In the genomic region with DNA sequence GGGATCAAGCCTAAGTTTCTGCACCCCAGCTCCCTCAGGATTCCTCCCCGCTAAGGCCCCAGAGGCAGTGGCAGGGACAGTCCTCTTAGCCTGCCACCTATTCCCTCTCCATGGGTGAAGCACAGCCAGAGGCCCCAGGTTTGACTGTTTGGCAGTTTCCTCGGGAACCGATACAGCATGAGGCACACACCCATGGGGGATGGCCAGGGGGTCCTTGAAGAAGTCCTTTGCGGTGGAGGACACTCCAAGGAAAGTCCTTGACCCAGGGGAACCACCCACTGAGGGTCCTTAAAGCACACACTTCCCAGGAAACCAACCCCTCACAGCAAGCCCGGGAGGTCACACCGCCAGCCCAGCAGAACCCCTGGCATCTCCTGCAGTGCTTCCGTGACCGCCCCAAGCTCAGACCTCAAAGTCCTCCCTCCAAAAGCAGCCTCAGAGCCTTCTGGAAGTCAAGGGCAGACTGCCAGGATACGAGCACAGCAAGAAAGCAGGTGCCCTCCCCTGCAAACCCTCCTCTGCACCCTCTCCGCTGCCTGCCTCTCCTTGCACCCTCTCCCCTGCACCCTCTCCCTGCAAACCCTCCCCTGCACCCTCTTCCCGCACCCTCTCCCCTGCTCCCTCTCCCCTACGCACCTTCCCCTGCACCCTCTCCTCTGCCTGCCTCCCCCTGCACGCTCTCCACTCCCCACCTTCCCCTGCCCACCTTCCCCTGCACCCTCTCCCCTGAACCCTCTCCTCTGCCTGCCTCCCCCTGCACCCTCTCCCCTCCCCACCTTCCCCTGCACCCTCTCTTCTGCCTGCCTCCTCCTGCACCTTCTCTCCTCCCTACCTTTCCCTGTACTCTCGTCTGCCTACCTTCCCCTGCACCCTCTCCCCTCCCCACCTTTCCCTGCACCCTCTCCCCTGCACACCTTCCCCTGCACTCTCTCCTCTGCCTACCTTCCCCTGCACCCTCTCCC, we compare ENCODE assay signal across 1 cellular context.
TF ChIP-seq lines count a peak whose summit lies in the region.

No MANE protein-coding gene starts in this region.

TF ChIP-seq in A549, 52 proteins besides CTCF, POLR2A, EP300 and RAD21:
- TF ChIP-seq MYC (IDR thresholded peaks at IDR 0.05; ENCODE audit: borderline replicate concordance, low read length) (no peak), HEYL (CRISPR knock-in tag; IDR thresholded peaks at IDR 0.05) (no peak), HOXB5 (CRISPR knock-in tag; IDR thresholded peaks at IDR 0.05) (no peak), SREBF2 (IDR thresholded peaks at IDR 0.05) (no peak), KDM5A (IDR thresholded peaks at IDR 0.05) (no peak), ESRRA (IDR thresholded peaks at IDR 0.05; ENCODE audit: borderline replicate concordance, low read length) (no peak), HDAC2 (IDR thresholded peaks at IDR 0.05) (no peak), RFX5 (IDR thresholded peaks at IDR 0.05) (no peak), MAZ (IDR thresholded peaks at IDR 0.05; ENCODE audit: borderline replicate concordance, low read depth, low read length) (no peak), TFCP2L1 (CRISPR knock-in tag; IDR thresholded peaks at IDR 0.05) (no peak), JUNB (IDR thresholded peaks at IDR 0.05) (no peak), ZFP36 (IDR thresholded peaks at IDR 0.05; ENCODE audit: borderline replicate concordance, partially characterized antibody) (no peak), GATA3 (IDR thresholded peaks at IDR 0.05; ENCODE audit: borderline replicate concordance) (no peak), RNF2 (IDR thresholded peaks at IDR 0.05; ENCODE audit: borderline replicate concordance, low read depth) (no peak)
- TF ChIP-seq, protein P1, sequence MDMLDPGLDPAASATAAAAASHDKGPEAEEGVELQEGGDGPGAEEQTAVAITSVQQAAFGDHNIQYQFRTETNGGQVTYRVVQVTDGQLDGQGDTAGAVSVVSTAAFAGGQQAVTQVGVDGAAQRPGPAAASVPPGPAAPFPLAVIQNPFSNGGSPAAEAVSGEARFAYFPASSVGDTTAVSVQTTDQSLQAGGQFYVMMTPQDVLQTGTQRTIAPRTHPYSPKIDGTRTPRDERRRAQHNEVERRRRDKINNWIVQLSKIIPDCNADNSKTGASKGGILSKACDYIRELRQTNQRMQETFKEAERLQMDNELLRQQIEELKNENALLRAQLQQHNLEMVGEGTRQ (IDR thresholded peaks at IDR 0.05) = no peak
